Comparison of ENCODE assay signal across 32 cellular contexts in genomic region chr16:81415757-81416156, GRCh38. TPM values are rescaled to one million over a fixed set of nuclear protein-coding genes. Genes with fewer than 3 reads are reported as not detected.
DNase-seq lines count a peak whose midpoint lies in the region; FAIRE-seq and TF ChIP-seq lines count a peak whose summit lies in the region.
"Had no signal": no experiment of that assay in that cellular context is flagged by ENCODE, and none has a peak within 500 bp of the region (broad histone marks: within the 10 kb centered on the region; RNA-seq: fewer than 3 reads in every experiment).

No MANE protein-coding gene starts in this region.

- DNase-seq in ELF-1 (ENCODE audit: low read depth, low spot score) (peak; percentile 64), NCI-H2227 (lab: John Stamatoyannopoulos, UW; ENCODE audit: unreplicated experiment) (peak; percentile 63), cerebellum (ENCODE audit: low spot score) (peak; percentile 34), nephron progenitor cell (peak; percentile 31), stomach (no peak), GM12892 (ENCODE audit: insufficient read length) (no peak), H4 (ENCODE audit: low spot score) (no peak)
- no peak for DNase-seq in activated CD4-positive, alpha-beta T cell treated with anti-CD3 and anti-CD28 coated beads, Interleukin-2, amount 10 ng/mL, durations not matched to agents 7 days and 5 days
- DNase-seq: activated CD4-positive, alpha-beta T cell treated with anti-CD3 and anti-CD28 coated beads for 1 hour; activated CD8-positive, alpha-beta T cell treated with anti-CD3 and anti-CD28 coated beads, Interleukin-2, amount 10 ng/mL, durations not matched to agents 7 days and 5 days; activated naive CD8-positive, alpha-beta T cell treated with anti-CD3 and anti-CD28 coated beads for 36 hours; activated T-cell treated with anti-CD3 and anti-CD28 coated beads for 4 hours; AML-193; aorta; caudate nucleus; CD4-positive, alpha-beta memory T cell; EL; HCEC 1CT; hippocampal formation; KBM-7; left ventricle myocardium inferior; MG63; NCI-H1436 treated with DMSO at 0.1 percent for 48 hours; NCI-H2171; NCI-H82; RPMI8226; stimulated activated naive CD4-positive, alpha-beta T cell treated with Interleukin-2 at 50 U/mL for 16 hours; T-helper 1 cell had no signal

- H3K27ac Mint-ChIP-seq in nephron progenitor cell, result no peak overlapping the region
- no peak overlapping the region for H3K27ac Mint-ChIP-seq in activated CD4-positive, alpha-beta T cell treated with anti-CD3 and anti-CD28 coated beads, Interleukin-2, amount 10 ng/mL, durations not matched to agents 7 days and 5 days
- H3K27ac Mint-ChIP-seq: activated CD8-positive, alpha-beta T cell treated with anti-CD3 and anti-CD28 coated beads, Interleukin-2, amount 10 ng/mL, durations not matched to agents 7 days and 5 days; activated naive CD8-positive, alpha-beta T cell treated with anti-CD3 and anti-CD28 coated beads for 36 hours; CD4-positive, alpha-beta memory T cell; dendritic cell treated with granulocyte-macrophage colony-stimulating factor and Interleukin-4, amounts not matched to agents 40 ng/mL and 50 ng/mL, for 4 days had no signal

- WGBS in stomach, 5 donors, result 79 to 85% (median 82%) methylated on average over 11 of the region's 11 CpGs

- no peaks in the 10 kb centered on the region for H3K9me3 ChIP-seq in stomach
- H3K9me3 ChIP-seq: left ventricle myocardium inferior, MG63 had no signal

- POLR2A ChIA-PET in activated CD4-positive, alpha-beta T cell treated with anti-CD3 and anti-CD28 coated beads, Interleukin-2, amount 10 ng/mL, durations not matched to agents 7 days and 5 days (lab: Charles Lee), result no interaction called here

- no peak for TF ChIP-seq POLR2A in stomach (IDR thresholded peaks at IDR 0.05)
- no peak for TF ChIP-seq POLR2A in GM12892 (IDR thresholded peaks at IDR 0.05; ENCODE audit: low read depth, low read length)

- H3K9me3 Mint-ChIP-seq in nephron progenitor cell, result no peaks in the 10 kb centered on the region
- H3K9me3 Mint-ChIP-seq in activated CD4-positive, alpha-beta T cell treated with anti-CD3 and anti-CD28 coated beads, Interleukin-2, amount 10 ng/mL, durations not matched to agents 7 days and 5 days, result no peaks in the 10 kb centered on the region
- H3K9me3 Mint-ChIP-seq: activated naive CD8-positive, alpha-beta T cell treated with anti-CD3 and anti-CD28 coated beads for 36 hours; CD4-positive, alpha-beta memory T cell; dendritic cell treated with granulocyte-macrophage colony-stimulating factor and Interleukin-4, amounts not matched to agents 40 ng/mL and 50 ng/mL, for 4 days had no signal

- no peaks in the 10 kb centered on the region for H3K27me3 ChIP-seq in stomach
- H3K27me3 ChIP-seq: MG63 had no signal

- intact Hi-C loops in stomach (cut with DNase I; ENCODE audit: low total_unique reads), result no loop called here

- no peak for FAIRE-seq in GM12892 (lab: Jason Lieb, UNC)
- FAIRE-seq: A204.1, endothelial cell of umbilical vein, TTC549 had no signal

- no peaks in the 10 kb centered on the region for H3K36me3 ChIP-seq in stomach
- H3K36me3 ChIP-seq: left ventricle myocardium inferior, MG63 had no signal

- TF ChIP-seq EP300 in stomach (IDR thresholded peaks at IDR 0.05), result no peak

- H3K4me1 ChIP-seq in stomach, result peaks cover 0 to 2% (median 0%) of the 10 kb centered on the region in 4 donors
- H3K4me1 ChIP-seq: left ventricle myocardium inferior had no signal

- CTCF ChIA-PET in activated CD4-positive, alpha-beta T cell treated with anti-CD3 and anti-CD28 coated beads, Interleukin-2, amount 10 ng/mL, durations not matched to agents 7 days and 5 days (lab: Charles Lee), result no interaction called here

- H3K4me3 Mint-ChIP-seq in nephron progenitor cell, result peak overlapping the region; percentile 39
- H3K4me3 Mint-ChIP-seq in activated CD4-positive, alpha-beta T cell treated with anti-CD3 and anti-CD28 coated beads, Interleukin-2, amount 10 ng/mL, durations not matched to agents 7 days and 5 days, result no peak overlapping the region
- H3K4me3 Mint-ChIP-seq: activated CD8-positive, alpha-beta T cell treated with anti-CD3 and anti-CD28 coated beads, Interleukin-2, amount 10 ng/mL, durations not matched to agents 7 days and 5 days; activated naive CD8-positive, alpha-beta T cell treated with anti-CD3 and anti-CD28 coated beads for 36 hours; CD4-positive, alpha-beta memory T cell; dendritic cell treated with granulocyte-macrophage colony-stimulating factor and Interleukin-4, amounts not matched to agents 40 ng/mL and 50 ng/mL, for 4 days had no signal

- no peak overlapping the region for H3K27ac ChIP-seq in stomach
- H3K27ac ChIP-seq: left ventricle myocardium inferior had no signal

- TF ChIP-seq CTCF in nephron progenitor cell (IDR thresholded peaks at IDR 0.05), result no peak
- no peak for TF ChIP-seq CTCF in stomach (IDR thresholded peaks at IDR 0.05)

- no peak overlapping the region for H3K4me3 ChIP-seq in stomach
- H3K4me3 ChIP-seq: left ventricle myocardium inferior, MG63 had no signal

- no peaks in the 10 kb centered on the region for H3K36me3 Mint-ChIP-seq in nephron progenitor cell (ENCODE audit: low read depth)
- no peaks in the 10 kb centered on the region for H3K36me3 Mint-ChIP-seq in activated CD4-positive, alpha-beta T cell treated with anti-CD3 and anti-CD28 coated beads, Interleukin-2, amount 10 ng/mL, durations not matched to agents 7 days and 5 days (ENCODE audit: low read depth)
- H3K36me3 Mint-ChIP-seq: activated naive CD8-positive, alpha-beta T cell treated with anti-CD3 and anti-CD28 coated beads for 36 hours; CD4-positive, alpha-beta memory T cell had no signal

- H3K4me1 Mint-ChIP-seq in nephron progenitor cell, result peaks cover 26% of the 10 kb centered on the region
- peaks cover 5% of the 10 kb centered on the region for H3K4me1 Mint-ChIP-seq in activated CD4-positive, alpha-beta T cell treated with anti-CD3 and anti-CD28 coated beads, Interleukin-2, amount 10 ng/mL, durations not matched to agents 7 days and 5 days

- peaks cover 16% of the 10 kb centered on the region for H3K27me3 Mint-ChIP-seq in nephron progenitor cell (ENCODE audit: low read depth, poor library complexity)
- H3K27me3 Mint-ChIP-seq in activated CD4-positive, alpha-beta T cell treated with anti-CD3 and anti-CD28 coated beads, Interleukin-2, amount 10 ng/mL, durations not matched to agents 7 days and 5 days, result peaks cover 5% of the 10 kb centered on the region
- H3K27me3 Mint-ChIP-seq: activated naive CD8-positive, alpha-beta T cell treated with anti-CD3 and anti-CD28 coated beads for 36 hours; CD4-positive, alpha-beta memory T cell had no signal

RNA-seq across cellular contexts. Expression of gene CMIP, which starts 28.9 kb away (rescaled TPM):
- total RNA-seq in cerebellum, result 44.4 TPM
- total RNA-seq in stomach, result 10 to 100 TPM; 11.1 to 71.0 (median 31.9) TPM
- polyA plus RNA-seq in stomach, result 10 to 100 TPM; 11.5 to 54.3 (median 30.5) TPM
- 10.2 TPM for polyA plus RNA-seq in GM12892 (2012; ENCODE audit: missing spikeins)
- total RNA-seq in H4 (2014; rRNA removed; shearing (Covaris generic)), result 1.9 and 4.1 TPM in 2 replicates
- 10 to 100 TPM; 44.7 to 46.8 TPM for total RNA-seq in activated CD4-positive, alpha-beta T cell treated with anti-CD3 and anti-CD28 coated beads, Interleukin-2, amount 10 ng/mL, durations not matched to agents 7 days and 5 days

Comparison
In these comparisons a context has a peak if more than half of its experiments do, and no peak if none do; other contexts are left out.
1. DNase-seq: peak in ELF-1 (single experiment), NCI-H2227 (single experiment), cerebellum (single experiment) and nephron progenitor cell (single experiment); none in stomach (single experiment), GM12892 (single experiment), H4 (single experiment) and activated CD4-positive, alpha-beta T cell treated with anti-CD3 and anti-CD28 coated beads, Interleukin-2, amount 10 ng/mL, durations not matched to agents 7 days and 5 days (single experiment).